8 cellular contexts compared by ENCODE assay signal in genomic region chr3:142596726-142597088, GRCh38. TPM values are rescaled to one million over a fixed set of nuclear protein-coding genes. Genes with fewer than 3 reads are reported as not detected.
A peak's percentile ranks its signal among the peaks of the same experiment; 100 is the strongest.
DNase-seq lines count a peak whose midpoint lies in the region; ATAC-seq and TF ChIP-seq lines count a peak whose summit lies in the region.

No MANE protein-coding gene starts in this region.

- H3K9me3 ChIP-seq in BE2C: no peaks in the 10 kb centered on the region

- DNase-seq in BE2C (no peak), LNCaP clone FGC (ENCODE audit: low read depth) (no peak), coronary artery (ENCODE audit: low spot score) (no peak), NCI-H1930 (lab: John Stamatoyannopoulos, UW) (no peak), COLO829 (ENCODE audit: low spot score) (no peak), MV-4-11 (lab: John Stamatoyannopoulos, UW) (no peak)
- no peak for DNase-seq in natural killer cell treated with Interleukin-12 subunit alpha and Interleukin-12 subunit beta and Interleukin-15 and Interleukin-18, amount 100 ng/mL, for 72 hours (ENCODE audit: low spot score)

- H3K27me3 ChIP-seq in BE2C: no peaks in the 10 kb centered on the region

- H3K4me3 ChIP-seq in BE2C (ENCODE audit: low read depth, low read length) (peak overlapping the region; percentile 68), LNCaP clone FGC (ENCODE audit: low read depth, low read length) (peak overlapping the region; percentile 64), coronary artery (peak overlapping the region; percentile 73)

- no peak for ATAC-seq in natural killer cell treated with Interleukin-12 subunit alpha and Interleukin-12 subunit beta and Interleukin-15 and Interleukin-18, amount 100 ng/mL, for 72 hours
- ATAC-seq in HG02885 (IDR thresholded peaks at IDR 0.05; ENCODE audit: poor library complexity, unreplicated experiment): no peak

- H3K27ac ChIP-seq in coronary artery: no peak overlapping the region

- H3K4me1 ChIP-seq in BE2C: no peaks in the 10 kb centered on the region; the same call in 1 of the 2 replicates

- peaks cover 10 to 20% of the 10 kb centered on the region in 2 donors for H3K4me1 Mint-ChIP-seq in natural killer cell treated with Interleukin-12 subunit alpha and Interleukin-12 subunit beta and Interleukin-15 and Interleukin-18, amount 100 ng/mL, for 72 hours (ENCODE audit: low read depth in 2 of 2)

- H3K36me3 ChIP-seq in BE2C: no peaks in the 10 kb centered on the region

- peak overlapping the region; percentile 99 for H3K4me3 Mint-ChIP-seq in natural killer cell treated with Interleukin-12 subunit alpha and Interleukin-12 subunit beta and Interleukin-15 and Interleukin-18, amount 100 ng/mL, for 72 hours

- H3K27me3 Mint-ChIP-seq in natural killer cell treated with Interleukin-12 subunit alpha and Interleukin-12 subunit beta and Interleukin-15 and Interleukin-18, amount 100 ng/mL, for 72 hours: peaks cover 0 to 2% of the 10 kb centered on the region in 2 donors

- TF ChIP-seq CTCF in BE2C (IDR thresholded peaks at IDR 0.05; ENCODE audit: low read depth, low read length): no peak
- TF ChIP-seq CTCF in LNCaP clone FGC (IDR thresholded peaks at IDR 0.05; ENCODE audit: control insufficient read depth, extremely low read depth, insufficient read depth): no peak
- TF ChIP-seq CTCF in coronary artery (IDR thresholded peaks at IDR 0.05): no peak

- peak overlapping the region; percentile 69 to 90 for H3K27ac Mint-ChIP-seq in natural killer cell treated with Interleukin-12 subunit alpha and Interleukin-12 subunit beta and Interleukin-15 and Interleukin-18, amount 100 ng/mL, for 72 hours

- no peaks in the 10 kb centered on the region for H3K9me3 Mint-ChIP-seq in natural killer cell treated with Interleukin-12 subunit alpha and Interleukin-12 subunit beta and Interleukin-15 and Interleukin-18, amount 100 ng/mL, for 72 hours

- H3K36me3 Mint-ChIP-seq in natural killer cell treated with Interleukin-12 subunit alpha and Interleukin-12 subunit beta and Interleukin-15 and Interleukin-18, amount 100 ng/mL, for 72 hours: no peaks in the 10 kb centered on the region

RNA-seq across cellular contexts. Expression of gene PLS1, which starts 0.5 kb away (rescaled TPM):
- 5.0 TPM for polyA plus RNA-seq in BE2C (2012; ENCODE audit: insufficient read depth, insufficient read length, low read depth)
- 1 to 10 TPM; 4.0 to 5.5 TPM for total RNA-seq in natural killer cell treated with Interleukin-12 subunit alpha and Interleukin-12 subunit beta and Interleukin-15 and Interleukin-18, amount 100 ng/mL, for 72 hours

RNA-seq across cellular contexts. Expression of gene ATR, which starts 18.2 kb away (rescaled TPM):
- polyA plus RNA-seq in BE2C (2012; ENCODE audit: insufficient read depth, insufficient read length, low read depth): 36.4 TPM
- total RNA-seq in natural killer cell treated with Interleukin-12 subunit alpha and Interleukin-12 subunit beta and Interleukin-15 and Interleukin-18, amount 100 ng/mL, for 72 hours: 10 to 100 TPM; 45.8 to 65.5 TPM
